Comparison of ENCODE assay signal across 31 cellular contexts in genomic region chr1:164693564-164694359, GRCh38.
"Had no signal": no experiment of that assay in that cellular context is flagged by ENCODE, and none has a peak within 500 bp of the region (broad histone marks: within the 10 kb centered on the region; RNA-seq: fewer than 3 reads in every experiment).

No MANE protein-coding gene starts in this region.

- H3K4me1 Mint-ChIP-seq: natural killer cell had no signal

- DNase-seq: activated CD4-positive, alpha-beta T cell treated with anti-CD3 and anti-CD28 coated beads for 48 hours; activated CD4-positive, alpha-beta T cell treated with anti-CD3 and anti-CD28 coated beads, Interleukin-2, amount 50 U/mL, for 48 hours; activated CD8-positive, alpha-beta memory T cell treated with anti-CD3 and anti-CD28 coated beads, Interleukin-2, amount 50 U/mL, for 4 hours; activated gamma-delta T cell; activated naive CD4-positive, alpha-beta T cell treated with anti-CD3 and anti-CD28 coated beads, Interleukin-2, amount 50 U/mL, for 16 hours; activated T-cell treated with anti-CD3 and anti-CD28 coated beads, Interleukin-2, amount 50 U/mL, for 1 hour; amygdala; central memory CD4-positive, alpha-beta T cell; endodermal cell; foreskin fibroblast; heart right ventricle; lower lobe of right lung; mesenchymal stem cell; natural killer cell; occipital lobe; stimulated activated CD4-positive, alpha-beta T cell treated with anti-CD3 and anti-CD28 coated beads, Interleukin-12 subunit alpha, Interleukin-12 subunit beta, amount 100 ng/mL, for 4 hours; stimulated activated CD4-positive, alpha-beta T cell treated with anti-CD3 and anti-CD28 coated beads, Interleukin-4, amount 100 ng/mL, for 1 hour; T-helper 9 cell; trophoblast cell; WERI-Rb-1 had no signal

- H3K4me1 ChIP-seq: breast epithelium, lower lobe of right lung had no signal

- ATAC-seq: activated CD4-positive, CD25-positive, alpha-beta regulatory T cell treated with anti-CD3 and anti-CD28 coated beads, Interleukin-2, amount 50 U/mL, for 24 hours; esophagus mucosa; heart right ventricle; lower lobe of right lung; natural killer cell; sciatic nerve had no signal

- H3K4me3 Mint-ChIP-seq: activated T-helper 1 cell treated with anti-CD3 and anti-CD28 coated beads, Interleukin-12 subunit alpha, Interleukin-12 subunit beta, Interleukin-2, Interleukin-4 antibody, amounts not matched to agents 30 ng/mL and 10 ng/mL and 1 ng/mL, durations not matched to agents 14 hours and 24 hours and 36 hours; dendritic cell treated with granulocyte-macrophage colony-stimulating factor and Interleukin-4, amounts not matched to agents 40 ng/mL and 50 ng/mL, for 4 days; endodermal cell; natural killer cell; neural progenitor cell; stimulated activated naive CD8-positive, alpha-beta T cell treated with anti-CD3 and anti-CD28 coated beads, Interleukin-15, Interleukin-2, amounts not matched to agents 100 ng/mL and 50 ng/mL, for 24 hours; T-helper 1 cell treated with Interleukin-12 subunit alpha and Interleukin-12 subunit beta and Interleukin-4 antibody, amounts not matched to agents 30 μg/mL and 1 μg/mL, for 36 hours had no signal

- H3K36me3 ChIP-seq: breast epithelium, lower lobe of right lung, neural progenitor cell, thoracic aorta, WERI-Rb-1 had no signal

- H3K27ac ChIP-seq: breast epithelium, heart right ventricle, lower lobe of right lung, neural progenitor cell, skin epidermis, thoracic aorta, WERI-Rb-1 had no signal

- H3K9me3 Mint-ChIP-seq: activated T-helper 1 cell treated with anti-CD3 and anti-CD28 coated beads, Interleukin-12 subunit alpha, Interleukin-12 subunit beta, Interleukin-2, Interleukin-4 antibody, amounts not matched to agents 30 ng/mL and 10 ng/mL and 1 ng/mL, durations not matched to agents 14 hours and 24 hours and 36 hours; dendritic cell treated with granulocyte-macrophage colony-stimulating factor and Interleukin-4, amounts not matched to agents 40 ng/mL and 50 ng/mL, for 4 days; endodermal cell; natural killer cell; neural progenitor cell; stimulated activated naive CD8-positive, alpha-beta T cell treated with anti-CD3 and anti-CD28 coated beads, Interleukin-15, Interleukin-2, amounts not matched to agents 100 ng/mL and 50 ng/mL, for 24 hours; T-helper 1 cell treated with Interleukin-12 subunit alpha and Interleukin-12 subunit beta and Interleukin-4 antibody, amounts not matched to agents 30 μg/mL and 1 μg/mL, for 36 hours had no signal

- H3K9me3 ChIP-seq: breast epithelium, heart right ventricle, lower lobe of right lung, thoracic aorta had no signal

- H3K27ac Mint-ChIP-seq: activated T-helper 1 cell treated with anti-CD3 and anti-CD28 coated beads, Interleukin-12 subunit alpha, Interleukin-12 subunit beta, Interleukin-2, Interleukin-4 antibody, amounts not matched to agents 30 ng/mL and 10 ng/mL and 1 ng/mL, durations not matched to agents 14 hours and 24 hours and 36 hours; dendritic cell treated with granulocyte-macrophage colony-stimulating factor and Interleukin-4, amounts not matched to agents 40 ng/mL and 50 ng/mL, for 4 days; endodermal cell; natural killer cell; neural progenitor cell; stimulated activated naive CD8-positive, alpha-beta T cell treated with anti-CD3 and anti-CD28 coated beads, Interleukin-15, Interleukin-2, amounts not matched to agents 100 ng/mL and 50 ng/mL, for 24 hours; T-helper 1 cell treated with Interleukin-12 subunit alpha and Interleukin-12 subunit beta and Interleukin-4 antibody, amounts not matched to agents 30 μg/mL and 1 μg/mL, for 36 hours had no signal

- H3K27me3 ChIP-seq: breast epithelium, heart right ventricle, neural progenitor cell had no signal

- H3K36me3 Mint-ChIP-seq: natural killer cell, neural progenitor cell had no signal

- H3K4me3 ChIP-seq: breast epithelium, heart right ventricle, lower lobe of right lung, neural progenitor cell, skin epidermis, thoracic aorta had no signal
